ENCODE assay signal across 8 cellular contexts in genomic region chr20:31718952-31719643, GRCh38. TPM values are rescaled to one million over a fixed set of nuclear protein-coding genes. Genes with fewer than 3 reads are reported as not detected.
DNase-seq lines count a peak whose midpoint lies in the region; ATAC-seq, FAIRE-seq and TF ChIP-seq lines count a peak whose summit lies in the region.

No MANE protein-coding gene starts in this region.

- no peaks in the 10 kb centered on the region for H3K9me3 ChIP-seq in Peyer's patch

- H3K27ac ChIP-seq in Peyer's patch, result peak overlapping the region; percentile 11 to 99 (median 96)

- peak overlapping the region in 2 of 4 donors; percentile 72 to 85 for H3K4me3 ChIP-seq in Peyer's patch

- no peak for FAIRE-seq in GM12891 (lab: Jason Lieb, UNC)

- TF ChIP-seq POLR2A in GM12891 (IDR thresholded peaks at IDR 0.05; ENCODE audit: low read depth, low read length), result no peak
- peak; percentile 42 to 68 for TF ChIP-seq POLR2A in Peyer's patch (IDR thresholded peaks at IDR 0.05)
- TF ChIP-seq POLR2A in erythroblast (IDR thresholded peaks at IDR 0.05; ENCODE audit: low read length), result peak; percentile 35

- peaks cover 4 to 65% (median 13%) of the 10 kb centered on the region in 4 donors for H3K4me1 ChIP-seq in Peyer's patch

- no peaks in the 10 kb centered on the region for H3K27me3 ChIP-seq in Peyer's patch

- ATAC-seq in HG03521 (IDR thresholded peaks at IDR 0.05; ENCODE audit: unreplicated experiment) (no peak), HG03280 (IDR thresholded peaks at IDR 0.05; ENCODE audit: unreplicated experiment) (no peak)

- DNase-seq in GM12891 (ENCODE audit: insufficient read length, low spot score), result no peak
- DNase-seq in Peyer's patch, result no peak
- DNase-seq in erythroblast (lab: John Stamatoyannopoulos, UW), result peak in 1 of 2 experiments; percentile 29
- peak; percentile 65 for DNase-seq in renal cortical epithelial cell (ENCODE audit: low read depth)
- no peak for DNase-seq in stimulated activated CD4-positive, alpha-beta T cell treated with anti-CD3 and anti-CD28 coated beads, Interleukin-12 subunit alpha, Interleukin-12 subunit beta, amount 100 ng/mL, for 4 hours
- DNase-seq in middle frontal gyrus (ENCODE audit: extremely low spot score, low spot score), result no peak

- peaks cover 0 to 9% (median 0%) of the 10 kb centered on the region in 3 donors for H3K36me3 ChIP-seq in Peyer's patch

- peak in 1 of 6 experiments; percentile 2 for TF ChIP-seq CTCF in Peyer's patch (IDR thresholded peaks at IDR 0.05)

TF ChIP-seq in GM12891, 5 proteins besides CTCF, POLR2A, EP300 and RAD21:
- TF ChIP-seq POLR2AphosphoS5 (IDR thresholded peaks at IDR 0.05; ENCODE audit: low read depth, low read length), result no peak
- TF ChIP-seq SPI1 (IDR thresholded peaks at IDR 0.05; ENCODE audit: low read depth, low read length), result peak; percentile 49
- TF ChIP-seq TAF1 (IDR thresholded peaks at IDR 0.05; ENCODE audit: low read depth, low read length), result no peak

RNA-seq across cellular contexts. Expression of gene BCL2L1, which starts 3.6 kb away (rescaled TPM):
- 40.2 TPM for polyA plus RNA-seq in GM12891 (2012; ENCODE audit: low read depth, missing spikeins)
- total RNA-seq in Peyer's patch (100 to 1,000 TPM in 3 of 4 donors, 10 to 100 TPM in 1; 85.0 to 185 (median 144) TPM), renal cortical epithelial cell (182 and 222 TPM in 2 replicates)

RNA-seq across cellular contexts. Expression of gene TPX2, which starts 20.0 kb away (rescaled TPM):
- 52.8 TPM for polyA plus RNA-seq in GM12891 (2012; ENCODE audit: low read depth, missing spikeins)
- total RNA-seq in Peyer's patch (10 to 100 TPM in 1 of 4 donors, 1 to 10 TPM in 3; 4.4 to 26.4 (median 9.3) TPM), renal cortical epithelial cell (7.2 and 27.6 TPM in 2 replicates)
